ENCODE assay signal across 8 cellular contexts in the genomic region with DNA sequence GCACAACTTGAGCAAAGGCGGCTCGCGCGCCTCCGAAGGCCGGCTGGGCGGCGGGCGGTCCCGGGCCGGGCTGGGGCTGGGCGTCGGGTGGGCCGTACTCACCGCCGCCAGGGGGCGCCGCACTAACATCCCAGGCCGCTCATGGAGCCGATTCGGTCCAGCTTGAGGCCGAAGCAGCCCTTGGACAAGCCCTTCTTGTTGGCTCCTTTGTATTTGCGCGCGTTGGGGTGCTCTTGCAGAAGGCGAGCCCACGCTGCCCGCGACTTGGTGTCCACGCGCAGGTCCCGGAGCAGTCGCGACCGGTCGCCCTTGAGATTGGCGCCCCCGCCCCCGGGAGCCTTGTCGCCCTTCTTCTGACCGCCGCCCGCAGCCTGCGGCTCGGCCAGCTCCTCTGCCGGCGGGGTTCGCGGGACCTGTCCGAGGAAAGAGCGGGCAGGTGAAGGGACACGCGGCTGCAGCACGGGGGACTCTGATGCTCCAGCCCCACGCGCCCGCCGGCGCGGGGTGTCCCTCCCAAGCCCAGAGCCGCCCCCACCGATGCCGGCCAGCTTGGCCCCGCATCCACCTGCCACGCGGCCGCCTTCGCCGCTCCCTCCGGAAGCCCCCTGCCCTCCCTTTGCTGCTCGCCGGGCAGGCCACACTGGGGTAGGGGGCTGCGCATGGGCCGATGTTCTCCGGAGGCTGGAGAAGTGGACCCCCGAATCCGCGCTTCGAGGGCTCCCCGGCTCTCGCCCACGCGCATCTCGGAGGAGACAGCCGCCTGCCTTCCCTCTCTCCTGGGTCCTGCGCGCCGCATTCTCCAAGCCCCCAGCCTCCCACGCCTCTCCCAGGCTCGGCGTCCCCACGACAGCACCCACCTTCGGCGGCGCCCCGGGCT. TPM values are rescaled to one million over a fixed set of nuclear protein-coding genes. Genes with fewer than 3 reads are reported as not detected.
DNase-seq lines count a peak whose midpoint lies in the region; ATAC-seq and TF ChIP-seq lines count a peak whose summit lies in the region.

No MANE protein-coding gene starts in this region.

- H3K9ac ChIP-seq in Loucy (ENCODE audit: low read depth, low read length, poor library complexity, severe bottlenecking), result no peak overlapping the region

- H3K9me3 ChIP-seq in Loucy (ENCODE audit: insufficient read depth, low read depth, low read length) (no peaks in the 10 kb centered on the region), right atrium auricular region (no peaks in the 10 kb centered on the region), prostate gland (no peaks in the 10 kb centered on the region), upper lobe of left lung (no peaks in the 10 kb centered on the region)

- DNase-seq in NCI-H2171 treated with DMSO at 0.1 percent for 48 hours (lab: John Stamatoyannopoulos, UW) (peak; percentile 13), NCI-H2171 (lab: John Stamatoyannopoulos, UW) (no peak), T-helper 2 cell (peak; percentile 30 to 60 (median 55)), anterior cingulate cortex (lab: John Stamatoyannopoulos, UW) (peak in 54 of 58 donors; percentile 7 to 83 (median 58)), right atrium auricular region (ENCODE audit: low spot score) (peak; percentile 81), prostate gland (ENCODE audit: low spot score) (peak; percentile 82), upper lobe of left lung (peak; percentile 80 to 97)

- ATAC-seq in upper lobe of left lung (ENCODE audit: low FRiP score in 2 of 2), result peak; percentile 89 to 94

- no peak for TF ChIP-seq EP300 in upper lobe of left lung (IDR thresholded peaks at IDR 0.05)

- H2AFZ ChIP-seq in Loucy (ENCODE audit: low read length), result peak overlapping the region; percentile 91

- H3K4me3 ChIP-seq in Loucy (ENCODE audit: low read length, poor library complexity, severe bottlenecking), result peak overlapping the region; percentile 71
- peak overlapping the region; percentile 7 to 44 for H3K4me3 ChIP-seq in right atrium auricular region
- peak overlapping the region; percentile 27 to 28 for H3K4me3 ChIP-seq in prostate gland
- peak overlapping the region in 3 of 4 donors; percentile 29 to 52 (median 39) for H3K4me3 ChIP-seq in upper lobe of left lung

- no peaks in the 10 kb centered on the region for H3K9me2 ChIP-seq in Loucy (replicated peaks; ENCODE audit: low read depth, low read length)

- TF ChIP-seq POLR2A in prostate gland (IDR thresholded peaks at IDR 0.05) (no peak), upper lobe of left lung (IDR thresholded peaks at IDR 0.05) (no peak)

- H3K27ac ChIP-seq in right atrium auricular region (no peak overlapping the region), prostate gland (no peak overlapping the region), upper lobe of left lung (no peak overlapping the region)

- H3K4me2 ChIP-seq in Loucy (ENCODE audit: low read depth, low read length, poor library complexity, severe bottlenecking), result peak overlapping the region; percentile 79

- intact Hi-C loops in prostate gland (cut with DNase I), result loop anchor here (2.0 to 5.0 kb wide), 2 partner anchors 217 to 401 kb away; no protein-coding TSS in a partner anchor

- no peaks in the 10 kb centered on the region for H3F3A ChIP-seq in Loucy (ENCODE audit: low read depth)

- WGBS in prostate gland, result under 1% methylated on average over 41 of the region's 96 CpGs
- WGBS in upper lobe of left lung, 2 donors, result 1 to 2% methylated on average over 12 to 41 of the region's 96 CpGs

- H3K27me3 ChIP-seq in Loucy (ENCODE audit: insufficient read depth, low read length, poor library complexity, severe bottlenecking) (peaks cover 11% of the 10 kb centered on the region), right atrium auricular region (peaks cover 8 to 12% of the 10 kb centered on the region in 2 donors), prostate gland (replicated peaks; ENCODE audit: insufficient read depth) (peaks cover 3% of the 10 kb centered on the region), upper lobe of left lung (peaks cover 2 to 31% (median 13%) of the 10 kb centered on the region in 4 donors)

- H4K20me1 ChIP-seq in Loucy (ENCODE audit: insufficient read depth, low read length, poor library complexity, severe bottlenecking), result no peaks in the 10 kb centered on the region

- H3K36me3 ChIP-seq in Loucy (ENCODE audit: insufficient read depth, low read length), result no peaks in the 10 kb centered on the region
- no peaks in the 10 kb centered on the region for H3K36me3 ChIP-seq in right atrium auricular region
- no peaks in the 10 kb centered on the region for H3K36me3 ChIP-seq in prostate gland
- no peaks in the 10 kb centered on the region for H3K36me3 ChIP-seq in upper lobe of left lung

- TF ChIP-seq CTCF in Loucy (conservative IDR thresholded peaks at IDR 0.05; ENCODE audit: low read length) (peak; percentile 66), right atrium auricular region (IDR thresholded peaks at IDR 0.05) (peak; percentile 87 to 98), prostate gland (IDR thresholded peaks at IDR 0.05) (peak; percentile 92 to 95 (median 94)), upper lobe of left lung (IDR thresholded peaks at IDR 0.05) (peak; percentile 91 to 97 (median 93))

- peaks cover 16% of the 10 kb centered on the region for H3K4me1 ChIP-seq in Loucy (ENCODE audit: insufficient read depth, low read length, poor library complexity, severe bottlenecking)
- peaks cover 0 to 29% of the 10 kb centered on the region in 2 donors for H3K4me1 ChIP-seq in right atrium auricular region
- H3K4me1 ChIP-seq in prostate gland (replicated peaks), result peaks cover 6% of the 10 kb centered on the region
- peaks cover 19 to 25% (median 24%) of the 10 kb centered on the region in 4 donors for H3K4me1 ChIP-seq in upper lobe of left lung

- H3K79me2 ChIP-seq in Loucy (ENCODE audit: insufficient read depth, low read length), result no peaks in the 10 kb centered on the region

RNA-seq across cellular contexts. Expression of gene NPPC, which starts 0.7 kb away (rescaled TPM):
- total RNA-seq in right atrium auricular region (1 to 10 TPM in 1 of 2 donors, under 1 TPM in 1; 0.82 to 1.1 TPM), prostate gland (1 to 10 TPM; 3.2 to 6.4 TPM), upper lobe of left lung (not detected)

RNA-seq across cellular contexts. Expression of gene DIS3L2, which starts 36.0 kb away (rescaled TPM):
- total RNA-seq in right atrium auricular region, result 10 to 100 TPM; 19.6 to 22.1 TPM
- total RNA-seq in prostate gland, result 10 to 100 TPM; 30.1 to 71.3 TPM
- 10 to 100 TPM; 31.2 to 98.5 (median 50.3) TPM for total RNA-seq in upper lobe of left lung
